In the genomic region with DNA sequence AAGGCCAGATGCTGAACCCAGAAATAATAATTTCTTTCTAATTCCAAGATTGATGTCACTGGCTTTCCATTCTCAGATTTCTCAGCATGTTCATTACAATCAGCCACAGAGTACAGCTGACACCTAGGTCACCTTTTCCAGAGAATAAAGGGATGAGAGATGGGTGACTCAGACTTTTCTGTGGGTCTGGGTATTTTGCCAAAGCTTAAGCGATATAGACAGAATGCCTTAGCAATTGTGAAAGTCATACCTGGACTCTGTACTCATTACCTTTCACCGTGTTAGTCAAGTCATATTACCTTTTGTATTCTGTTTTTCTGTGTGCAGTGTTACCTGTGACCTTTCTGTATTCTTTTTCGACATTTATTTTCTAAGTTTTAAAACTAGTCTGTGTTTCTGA, we compare ENCODE assay signal across 14 cellular contexts. TPM values are rescaled to one million over a fixed set of nuclear protein-coding genes. Genes with fewer than 3 reads are reported as not detected.
DNase-seq lines count a peak whose midpoint lies in the region; ATAC-seq, FAIRE-seq and TF ChIP-seq lines count a peak whose summit lies in the region.
"Had no signal": no experiment of that assay in that cellular context is flagged by ENCODE, and none has a peak within 500 bp of the region (broad histone marks: within the 10 kb centered on the region; RNA-seq: fewer than 3 reads in every experiment).

No MANE protein-coding gene starts in this region.

- CTCF ChIA-PET in RWPE1 (lab: Yijun Ruan, JAX): interaction anchor here (0.6 kb wide), 1 partner anchor 159 kb away, joined by 3 read pairs; no protein-coding TSS in a partner anchor

- H3K27me3 ChIP-seq in foreskin keratinocyte: no peaks in the 10 kb centered on the region
- no peaks in the 10 kb centered on the region for H3K27me3 ChIP-seq in gastroesophageal sphincter
- H3K27me3 ChIP-seq: sigmoid colon had no signal

- ATAC-seq in foreskin keratinocyte: peak; percentile 97
- peak; percentile 84 for ATAC-seq in stimulated activated naive CD8-positive, alpha-beta T cell treated with anti-CD3 and anti-CD28 coated beads, Interleukin-15, Interleukin-2, amounts not matched to agents 100 U/mL and 50 U/mL, for 24 hours
- ATAC-seq in gastroesophageal sphincter: no peak

- 50 to 67% methylated on average over 2 to 3 of the region's 3 CpGs for WGBS in gastroesophageal sphincter (ENCODE audit: low coverage in 1 of 2), 2 donors

- H3K4me3 ChIP-seq in gastroesophageal sphincter: no peak overlapping the region
- H3K4me3 ChIP-seq: sigmoid colon had no signal

- no peak for TF ChIP-seq POLR2A in gastroesophageal sphincter (IDR thresholded peaks at IDR 0.05)

- H3K36me3 ChIP-seq in gastroesophageal sphincter: no peaks in the 10 kb centered on the region
- H3K36me3 ChIP-seq: sigmoid colon had no signal

- no peak for TF ChIP-seq EP300 in gastroesophageal sphincter (IDR thresholded peaks at IDR 0.05)

- POLR2A ChIA-PET in RWPE1 (lab: Yijun Ruan, JAX; ENCODE audit: low non-redundant PET): no interaction called here

- peak; percentile 26 for DNase-seq in activated CD4-positive, alpha-beta T cell treated with anti-CD3 and anti-CD28 coated beads for 48 hours
- DNase-seq in activated CD4-positive, alpha-beta T cell treated with anti-CD3 and anti-CD28 coated beads, Interleukin-2, amount 50 U/mL, for 4 hours: no peak
- DNase-seq in RWPE1 (ENCODE audit: low spot score): peak; percentile 73
- DNase-seq in foreskin keratinocyte: peak; percentile 82 to 91
- no peak for DNase-seq in stimulated activated naive CD8-positive, alpha-beta T cell treated with anti-CD3 and anti-CD28 coated beads, Interleukin-15, Interleukin-2, amounts not matched to agents 100 U/mL and 50 U/mL, for 24 hours
- DNase-seq in GM19239 (ENCODE audit: insufficient read length, low spot score): no peak
- no peak for DNase-seq in stimulated activated CD4-positive, alpha-beta T cell treated with anti-CD3 and anti-CD28 coated beads, Interleukin-12 subunit alpha, Interleukin-12 subunit beta, amount 100 ng/mL, for 4 hours
- DNase-seq: activated naive CD4-positive, alpha-beta T cell; COR-L47; immature natural killer cell; nephron progenitor cell; sigmoid colon had no signal

- H3K27ac ChIP-seq in RWPE1: no peak overlapping the region
- peak overlapping the region; percentile 14 for H3K27ac ChIP-seq in foreskin keratinocyte
- H3K27ac ChIP-seq in gastroesophageal sphincter: no peak overlapping the region

- no peak for FAIRE-seq in GM19239 (lab: Jason Lieb, UNC)

- no peaks in the 10 kb centered on the region for H3K9me3 ChIP-seq in gastroesophageal sphincter
- H3K9me3 ChIP-seq: sigmoid colon had no signal

- TF ChIP-seq CTCF in RWPE1 (conservative IDR thresholded peaks at IDR 0.05; ENCODE audit: low read depth) (no peak), foreskin keratinocyte (conservative IDR thresholded peaks at IDR 0.05) (no peak), gastroesophageal sphincter (IDR thresholded peaks at IDR 0.05) (no peak)

- H3K4me1 ChIP-seq in foreskin keratinocyte (peaks cover 12% of the 10 kb centered on the region), gastroesophageal sphincter (peaks cover 0 to 15% (median 0%) of the 10 kb centered on the region in 3 donors)

RNA-seq across cellular contexts. Expression of gene PRTFDC1, which starts 10.6 kb away (rescaled TPM):
- total RNA-seq in foreskin keratinocyte: 8.5 and 8.7 TPM in 2 replicates
- polyA plus RNA-seq in foreskin keratinocyte: 6.4 and 7.0 TPM in 2 replicates
- total RNA-seq in gastroesophageal sphincter: 10 to 100 TPM in 1 of 4 donors, 1 to 10 TPM in 3; 3.2 to 14.6 (median 7.9) TPM
- polyA plus RNA-seq: IgD-negative memory B cell had no signal

RNA-seq across cellular contexts. Expression of gene ENKUR, which starts 53.0 kb away (rescaled TPM):
- total RNA-seq in foreskin keratinocyte (0.04 and 0.07 TPM in 2 replicates), gastroesophageal sphincter (1 to 10 TPM in 1 of 4 donors, not detected in 3; 1.1 TPM)
- not detected in 2 replicates for polyA plus RNA-seq in foreskin keratinocyte
- total RNA-seq: sigmoid colon had no signal

RNA-seq across cellular contexts. Expression of gene THNSL1, which starts 53.4 kb away (rescaled TPM):
- total RNA-seq in foreskin keratinocyte: 3.1 and 3.5 TPM in 2 replicates
- polyA plus RNA-seq in foreskin keratinocyte: 1.3 and 1.9 TPM in 2 replicates
- 1 to 10 TPM in 2 of 4 donors, under 1 TPM in 2; 0.73 to 2.2 (median 1.3) TPM for total RNA-seq in gastroesophageal sphincter

Comparison
In these comparisons a context has a peak if more than half of its experiments do, and no peak if none do; other contexts are left out.
1. DNase-seq: peak in activated CD4-positive, alpha-beta T cell treated with anti-CD3 and anti-CD28 coated beads for 48 hours (single experiment), RWPE1 (single experiment) and foreskin keratinocyte (2 of 2); none in activated CD4-positive, alpha-beta T cell treated with anti-CD3 and anti-CD28 coated beads, Interleukin-2, amount 50 U/mL, for 4 hours (0 of 2), stimulated activated naive CD8-positive, alpha-beta T cell treated with anti-CD3 and anti-CD28 coated beads, Interleukin-15, Interleukin-2, amounts not matched to agents 100 U/mL and 50 U/mL, for 24 hours (single experiment), GM19239 (single experiment) and stimulated activated CD4-positive, alpha-beta T cell treated with anti-CD3 and anti-CD28 coated beads, Interleukin-12 subunit alpha, Interleukin-12 subunit beta, amount 100 ng/mL, for 4 hours (single experiment).